25 cellular contexts compared by ENCODE assay signal in genomic region chr2:200050921-200051620, GRCh38.
DNase-seq lines count a peak whose midpoint lies in the region; ATAC-seq, FAIRE-seq and TF ChIP-seq lines count a peak whose summit lies in the region.
"Had no signal": no experiment of that assay in that cellular context is flagged by ENCODE, and none has a peak within 500 bp of the region (broad histone marks: within the 10 kb centered on the region; RNA-seq: fewer than 3 reads in every experiment).

No MANE protein-coding gene starts in this region.

- H3K9me3 ChIP-seq in SK-N-MC (ENCODE audit: low read depth, low read length) (no peaks in the 10 kb centered on the region), SK-N-SH (no peaks in the 10 kb centered on the region)
- H3K9me3 ChIP-seq: lower lobe of right lung, thoracic aorta had no signal

- H3K4me3 ChIP-seq in SK-N-MC (peak overlapping the region; percentile 25; the same call in 1 of the 2 replicates), retinal pigment epithelial cell (ENCODE audit: low read length) (no peak overlapping the region), SK-N-SH (ENCODE audit: low read depth in 2 of 2, low read length in 1 of 2) (no peak overlapping the region)
- H3K4me3 ChIP-seq: breast epithelium, lower lobe of right lung, thoracic aorta had no signal

- ATAC-seq in left colon, result peak; percentile 97
- ATAC-seq: CD8-positive, alpha-beta T cell; lower lobe of right lung; Panc1; WTC11 had no signal

- TF ChIP-seq CTCF in D721Med (IDR thresholded peaks at IDR 0.05; ENCODE audit: insufficient read depth, missing control alignments), result no peak
- TF ChIP-seq CTCF in retinal pigment epithelial cell (conservative IDR thresholded peaks at IDR 0.05; ENCODE audit: low read depth, low read length), result no peak
- TF ChIP-seq CTCF in SK-N-SH (IDR thresholded peaks at IDR 0.05), result no peak
- no peak for TF ChIP-seq CTCF in RWPE1 (conservative IDR thresholded peaks at IDR 0.05; ENCODE audit: low read depth)

- no peaks in the 10 kb centered on the region for H3K27me3 ChIP-seq in SK-N-SH (ENCODE audit: insufficient read depth)
- H3K27me3 ChIP-seq: breast epithelium had no signal

- POLR2A ChIA-PET in HEK293T (lab: Yijun Ruan, JAX) (no interaction called here), SK-N-SH (lab: Yijun Ruan, JAX) (interaction anchor here (0.6 kb wide), 1 partner anchor 255 kb away, joined by 5 read pairs; no protein-coding TSS in a partner anchor), RWPE1 (lab: Yijun Ruan, JAX; ENCODE audit: low non-redundant PET) (no interaction called here)

- H3K4me1 ChIP-seq in SK-N-SH (ENCODE audit: control insufficient read depth in 1 of 2, insufficient read depth in 2 of 2, low read depth in 1 of 2, low read length in 1 of 2), result peaks cover 0 to 3% of the 10 kb centered on the region in 2 experiments; a peak in 2 of 4 replicates
- H3K4me1 ChIP-seq: breast epithelium, lower lobe of right lung, parathyroid adenoma had no signal

- no peaks in the 10 kb centered on the region for H3K79me2 ChIP-seq in SK-N-SH (ENCODE audit: insufficient read depth)
- H3K79me2 ChIP-seq: parathyroid adenoma had no signal

- no peak overlapping the region for H3K4me2 ChIP-seq in SK-N-SH

- intact Hi-C loops in left colon (cut with DNase I, micrococcal nuclease), result no loop called here

- no peaks in the 10 kb centered on the region for H3F3A ChIP-seq in SK-N-SH (replicated peaks; ENCODE audit: insufficient read depth)

- H3K9me2 ChIP-seq in SK-N-SH, result no peaks in the 10 kb centered on the region

- no peaks in the 10 kb centered on the region for H4K20me1 ChIP-seq in SK-N-SH (ENCODE audit: insufficient read depth)

- H3K27ac ChIP-seq in SK-N-MC, result peak overlapping the region; percentile 86
- H3K27ac ChIP-seq in SK-N-SH (ENCODE audit: low read depth in 2 of 2, low read length in 1 of 2), result no peak overlapping the region; a peak in 1 of 4 replicates
- no peak overlapping the region for H3K27ac ChIP-seq in RWPE1
- H3K27ac ChIP-seq: breast epithelium, lower lobe of right lung, parathyroid adenoma, thoracic aorta had no signal

- DNase-seq in D721Med (ENCODE audit: insufficient read length, low spot score) (peak; percentile 37), SK-N-MC (ENCODE audit: low read depth, low spot score) (no peak), left colon (peak; percentile 25 to 30), retinal pigment epithelial cell (ENCODE audit: low read depth) (peak; percentile 70), HEK293T (ENCODE audit: extremely low spot score) (no peak), SK-N-SH (no peak), DMS53 (lab: John Stamatoyannopoulos, UW) (no peak), RWPE1 (ENCODE audit: low spot score) (no peak)
- DNase-seq: activated CD4-positive, alpha-beta T cell treated with anti-CD3 and anti-CD28 coated beads, Interleukin-2, amount 50 U/mL, for 4 hours; activated effector memory CD4-positive, alpha-beta T cell treated with anti-CD3 and anti-CD28 coated beads, Interleukin-2, amount 50 U/mL, for 16 hours; CD8-positive, alpha-beta T cell; head of caudate nucleus; HFFc6; IMR-90; lower lobe of right lung; MM.1S; NCI-H187; NCI-H345; stimulated activated CD4-positive, alpha-beta T cell treated with anti-CD3 and anti-CD28 coated beads, Interleukin-2, amount 100 ng/mL, for 24 hours; stimulated activated naive CD4-positive, alpha-beta T cell had no signal

- TF ChIP-seq RAD21 in SK-N-SH (IDR thresholded peaks at IDR 0.05; ENCODE audit: low read length), result no peak

- H3K36me3 ChIP-seq in SK-N-MC (ENCODE audit: insufficient read depth, low read length) (no peaks in the 10 kb centered on the region), SK-N-SH (replicated peaks in 1 of 2; ENCODE audit: control insufficient read depth in 1 of 2, insufficient read depth in 2 of 2, low read length in 1 of 2) (no peaks in the 10 kb centered on the region)
- H3K36me3 ChIP-seq: breast epithelium, lower lobe of right lung, thoracic aorta had no signal

- CTCF ChIA-PET in HEK293T (lab: Yijun Ruan, JAX) (no interaction called here), SK-N-SH (lab: Yijun Ruan, JAX) (no interaction called here), RWPE1 (lab: Yijun Ruan, JAX) (interaction anchor here (0.6 kb wide), 2 partner anchors 9 to 272 kb away, joined by 3 read pairs; no protein-coding TSS in a partner anchor)

- no peak overlapping the region for H2AFZ ChIP-seq in SK-N-SH (ENCODE audit: low read depth)
- H2AFZ ChIP-seq: parathyroid adenoma had no signal

- no peak overlapping the region for H3K9ac ChIP-seq in SK-N-MC (ENCODE audit: insufficient read length)
- no peak overlapping the region for H3K9ac ChIP-seq in SK-N-SH
- H3K9ac ChIP-seq: parathyroid adenoma had no signal

- no peak for TF ChIP-seq EP300 in SK-N-SH (IDR thresholded peaks at IDR 0.05; ENCODE audit: borderline replicate concordance in 1 of 2, low read depth in 1 of 2, low read length in 1 of 2)

- FAIRE-seq in D721Med (lab: Jason Lieb, UNC), result peak; percentile 94

- 62% methylated on average over 5 of the region's 5 CpGs for WGBS in SK-N-SH (ENCODE audit: low lambda C conversion rate)

TF ChIP-seq in HEK293T, 16 proteins besides CTCF, POLR2A, EP300 and RAD21:
- TF ChIP-seq LEF1 (IDR thresholded peaks at IDR 0.05; ENCODE audit: borderline replicate concordance) (no peak), TARDBP (IDR thresholded peaks at IDR 0.05) (no peak), FOXA1 (IDR thresholded peaks at IDR 0.05) (no peak), ZNF384 (IDR thresholded peaks at IDR 0.05) (no peak), ELF4 (IDR thresholded peaks at IDR 0.05) (no peak), NFRKB (IDR thresholded peaks at IDR 0.05) (no peak), HDGF (IDR thresholded peaks at IDR 0.05; ENCODE audit: borderline replicate concordance) (no peak), CTBP1 (IDR thresholded peaks at IDR 0.05; ENCODE audit: borderline replicate concordance) (no peak), FOXK2 (IDR thresholded peaks at IDR 0.05) (no peak), SUZ12 (IDR thresholded peaks at IDR 0.05) (no peak), BHLHE40 (IDR thresholded peaks at IDR 0.05; ENCODE audit: borderline replicate concordance) (no peak), FOXM1 (IDR thresholded peaks at IDR 0.05; ENCODE audit: borderline replicate concordance) (no peak), L3MBTL2 (conservative IDR thresholded peaks at IDR 0.05) (no peak), SP1 (IDR thresholded peaks at IDR 0.05) (no peak), ARNT (IDR thresholded peaks at IDR 0.05) (no peak)
- TF ChIP-seq, protein P1, sequence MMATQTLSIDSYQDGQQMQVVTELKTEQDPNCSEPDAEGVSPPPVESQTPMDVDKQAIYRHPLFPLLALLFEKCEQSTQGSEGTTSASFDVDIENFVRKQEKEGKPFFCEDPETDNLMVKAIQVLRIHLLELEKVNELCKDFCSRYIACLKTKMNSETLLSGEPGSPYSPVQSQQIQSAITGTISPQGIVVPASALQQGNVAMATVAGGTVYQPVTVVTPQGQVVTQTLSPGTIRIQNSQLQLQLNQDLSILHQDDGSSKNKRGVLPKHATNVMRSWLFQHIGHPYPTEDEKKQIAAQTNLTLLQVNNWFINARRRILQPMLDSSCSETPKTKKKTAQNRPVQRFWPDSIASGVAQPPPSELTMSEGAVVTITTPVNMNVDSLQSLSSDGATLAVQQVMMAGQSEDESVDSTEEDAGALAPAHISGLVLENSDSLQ (IDR thresholded peaks at IDR 0.05), result no peak
TF ChIP-seq in HEK293T: peak in this region for 0.

TF ChIP-seq in SK-N-SH, 30 proteins besides CTCF, POLR2A, EP300 and RAD21:
- TF ChIP-seq NFIC (IDR thresholded peaks at IDR 0.05; ENCODE audit: borderline replicate concordance) (no peak), NRF1 (IDR thresholded peaks at IDR 0.05; ENCODE audit: low read depth, low read length) (no peak), MEF2A (IDR thresholded peaks at IDR 0.05; ENCODE audit: borderline replicate concordance, low read depth) (no peak), FOSL2 (IDR thresholded peaks at IDR 0.05; ENCODE audit: borderline replicate concordance, low read depth) (no peak), RFX5 (IDR thresholded peaks at IDR 0.05; ENCODE audit: low read length) (no peak), USF2 (IDR thresholded peaks at IDR 0.05; ENCODE audit: borderline replicate concordance, low read depth, low read length) (no peak), MXI1 (IDR thresholded peaks at IDR 0.05; ENCODE audit: low read depth, low read length) (no peak), IRF3 (IDR thresholded peaks at IDR 0.05; ENCODE audit: low read depth, low read length) (no peak), GATA2 (CRISPR knock-in tag; IDR thresholded peaks at IDR 0.05) (no peak)

Comparison
In these comparisons a context has a peak if more than half of its experiments do, and no peak if none do; other contexts are left out.
1. DNase-seq: peak in D721Med (single experiment), left colon (2 of 2) and retinal pigment epithelial cell (single experiment); none in SK-N-MC (single experiment), HEK293T (single experiment), SK-N-SH (single experiment), DMS53 (single experiment) and RWPE1 (single experiment).